In genomic region chrX:40543661-40544328, GRCh38 we compare ENCODE assay signal across 8 cellular contexts. TPM values are rescaled to one million over a fixed set of nuclear protein-coding genes. Genes with fewer than 3 reads are reported as not detected.
DNase-seq lines count a peak whose midpoint lies in the region; FAIRE-seq and TF ChIP-seq lines count a peak whose summit lies in the region.

No MANE protein-coding gene starts in this region.

- peaks cover 72% of the 10 kb centered on the region for H3K27me3 Mint-ChIP-seq in MCF 10A (ENCODE audit: insufficient read depth, unreplicated experiment)

- H3K4me3 ChIP-seq in BE2C (ENCODE audit: low read depth, low read length): 0 out of 2 replicates have a peak overlapping the region, but pooled peaks have one; percentile 13
- no peak overlapping the region for H3K4me3 ChIP-seq in suprapubic skin
- no peak overlapping the region for H3K4me3 ChIP-seq in MG63

- H3K36me3 Mint-ChIP-seq in MCF 10A (ENCODE audit: insufficient read depth, unreplicated experiment): no peaks in the 10 kb centered on the region

- H3K4me1 ChIP-seq in BE2C (peaks cover 32% of the 10 kb centered on the region), suprapubic skin (peaks cover 9% of the 10 kb centered on the region)

- 7% methylated on average over 8 of the region's 8 CpGs for WGBS in suprapubic skin

- H3K27me3 ChIP-seq in BE2C (no peaks in the 10 kb centered on the region), suprapubic skin (no peaks in the 10 kb centered on the region), MG63 (no peaks in the 10 kb centered on the region)

- no peak overlapping the region for H3K4me3 Mint-ChIP-seq in MCF 10A (ENCODE audit: unreplicated experiment)

- peak; percentile 48 for FAIRE-seq in GM12892 (lab: Jason Lieb, UNC)

- H3K9me3 Mint-ChIP-seq in MCF 10A (ENCODE audit: unreplicated experiment): no peaks in the 10 kb centered on the region

- no peak for TF ChIP-seq EP300 in suprapubic skin (IDR thresholded peaks at IDR 0.05)

- peak; percentile 38 for DNase-seq in BE2C
- no peak for DNase-seq in GM12892 (ENCODE audit: insufficient read length)
- peak; percentile 52 to 84 for DNase-seq in NCI-H526 (lab: John Stamatoyannopoulos, UW)
- peak; percentile 53 for DNase-seq in MCF 10A (ENCODE audit: unreplicated experiment)
- DNase-seq in iris pigment epithelial cell (ENCODE audit: low read depth): peak; percentile 37
- DNase-seq in suprapubic skin (ENCODE audit: low spot score in 2 of 2): no peak
- DNase-seq in MG63: no peak
- no peak for DNase-seq in ecto neural progenitor cell (ENCODE audit: low spot score)

- no peak overlapping the region for H3K27ac Mint-ChIP-seq in MCF 10A (ENCODE audit: low read depth, unreplicated experiment)

- H3K36me3 ChIP-seq in BE2C (no peaks in the 10 kb centered on the region), suprapubic skin (no peaks in the 10 kb centered on the region), MG63 (no peaks in the 10 kb centered on the region)

- no peak overlapping the region for H3K27ac ChIP-seq in suprapubic skin

- POLR2A ChIA-PET in MCF 10A (lab: Yijun Ruan, JAX): interaction anchor here (0.7 to 3.0 kb wide), 2 partner anchors 37 to 1723 kb away, joined by 4 to 11 read pairs; partner anchors contain the start of gene ATP6AP2

- CTCF ChIA-PET in MCF 10A (lab: Yijun Ruan, JAX): interaction anchor here (0.5 to 2.9 kb wide), 50 partner anchors 10 to 1614 kb away, joined by 3 to 23 read pairs (median 4); partner anchors contain the start of gene GPR34

- TF ChIP-seq POLR2A in GM12892 (IDR thresholded peaks at IDR 0.05; ENCODE audit: low read depth, low read length) (no peak), suprapubic skin (IDR thresholded peaks at IDR 0.05) (no peak)

- intact Hi-C loops in MCF 10A (cut with micrococcal nuclease): loop anchor here (1.0 to 10.0 kb wide), 6 partner anchors 37 to 1789 kb away; partner anchors contain the start of genes ATP6AP2 and CXorf38

- H3K9me3 ChIP-seq in BE2C: no peaks in the 10 kb centered on the region
- H3K9me3 ChIP-seq in suprapubic skin: no peaks in the 10 kb centered on the region
- H3K9me3 ChIP-seq in MG63: no peaks in the 10 kb centered on the region

- peaks cover 7% of the 10 kb centered on the region for H3K4me1 Mint-ChIP-seq in MCF 10A (ENCODE audit: insufficient read depth, unreplicated experiment)

- peak; percentile 75 for TF ChIP-seq CTCF in BE2C (IDR thresholded peaks at IDR 0.05; ENCODE audit: low read depth, low read length)
- TF ChIP-seq CTCF in MCF 10A (IDR thresholded peaks at IDR 0.05; ENCODE audit: unreplicated experiment): peak; percentile 84
- TF ChIP-seq CTCF in suprapubic skin (IDR thresholded peaks at IDR 0.05): peak; percentile 67 to 82

- BruUV-seq in MCF 10A (replicated peaks; lab: Mats Ljungman, UMichigan): no TSS peak

RNA-seq across cellular contexts. Expression of gene ATP6AP2, which starts 37.0 kb away (rescaled TPM):
- 150 TPM for polyA plus RNA-seq in BE2C (2012; ENCODE audit: insufficient read depth, insufficient read length, low read depth)
- 84.2 TPM for polyA plus RNA-seq in GM12892 (2012; ENCODE audit: missing spikeins)
- total RNA-seq in MCF 10A (2022) (69.4 and 84.7 TPM in 2 replicates), suprapubic skin (100 to 1,000 TPM in 2 of 4 donors, 10 to 100 TPM in 2; 76.8 to 112 (median 99.0) TPM)
- 132 and 174 TPM in 2 replicates for total RNA-seq in MG63 (2014; rRNA removed; shearing (Covaris generic); ENCODE audit: low replicate concordance)

Comparison
In these comparisons a context has a peak if more than half of its experiments do, and no peak if none do; other contexts are left out.
1. DNase-seq: peak in BE2C (single experiment), NCI-H526 (2 of 2), MCF 10A (single experiment) and iris pigment epithelial cell (single experiment); none in GM12892 (single experiment), suprapubic skin (0 of 2), MG63 (single experiment) and ecto neural progenitor cell (single experiment).
2. Peak in every context shown above with its lines, with median percentiles within 50 percentile points of each other: CTCF ChIP-seq.